26 cellular contexts compared by ENCODE assay signal in the genomic region with DNA sequence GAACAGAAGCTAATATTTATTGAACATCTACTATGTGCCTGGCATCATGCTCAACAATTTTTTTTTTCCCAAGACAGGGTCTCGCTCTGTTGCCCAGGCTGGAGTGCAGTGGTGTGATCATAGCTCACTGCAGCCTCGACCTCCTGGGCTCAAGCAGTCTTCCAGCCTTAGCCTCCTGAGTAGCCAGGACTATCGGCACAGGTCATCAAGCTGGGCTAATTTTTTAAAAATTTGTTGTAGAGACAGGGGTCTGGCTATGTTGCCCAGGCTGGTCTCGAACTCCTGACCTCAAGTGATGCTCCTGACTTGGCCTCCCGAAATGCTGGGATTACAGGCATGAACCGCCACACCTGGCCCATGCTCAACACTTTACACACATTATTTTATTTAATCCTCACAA. TPM values are rescaled to one million over a fixed set of nuclear protein-coding genes. Genes with fewer than 3 reads are reported as not detected.
"Had no signal": no experiment of that assay in that cellular context is flagged by ENCODE, and none has a peak within 500 bp of the region (broad histone marks: within the 10 kb centered on the region; RNA-seq: fewer than 3 reads in every experiment).

No MANE protein-coding gene starts in this region.

- H3K9me3 Mint-ChIP-seq: activated naive CD4-positive, alpha-beta T cell treated with anti-CD3 and anti-CD28 coated beads, Interleukin-2, amount 50 U/mL, for 72 hours; activated naive CD8-positive, alpha-beta T cell treated with anti-CD3 and anti-CD28 coated beads, Interleukin-2, amount 50 U/mL, for 24 hours; T-cell had no signal

- H3K27me3 Mint-ChIP-seq: activated naive CD8-positive, alpha-beta T cell treated with anti-CD3 and anti-CD28 coated beads, Interleukin-2, amount 50 U/mL, for 24 hours; T-cell had no signal

- H3K27ac ChIP-seq: ascending aorta, body of pancreas had no signal

- DNase-seq: activated CD4-positive, alpha-beta T cell treated with anti-CD3 and anti-CD28 coated beads for 48 hours; activated CD4-positive, alpha-beta T cell treated with anti-CD3 and anti-CD28 coated beads, Interleukin-2, amount 50 U/mL, for 4 hours; activated CD4-positive, CD25-positive, alpha-beta regulatory T cell treated with anti-CD3 and anti-CD28 coated beads, Interleukin-2, amount 50 U/mL, for 72 hours; activated CD8-positive, alpha-beta memory T cell treated with anti-CD3 and anti-CD28 coated beads, Interleukin-2, amount 50 U/mL, for 48 hours; activated CD8-positive, alpha-beta T cell treated with anti-CD3 and anti-CD28 coated beads, Interleukin-2, amount 10 ng/mL, durations not matched to agents 7 days and 5 days; activated effector memory CD4-positive, alpha-beta T cell treated with anti-CD3 and anti-CD28 coated beads, Interleukin-2, amount 50 U/mL, for 16 hours; activated naive CD4-positive, alpha-beta T cell treated with Interleukin-2 at 50 U/mL for 16 hours; activated naive CD8-positive, alpha-beta T cell treated with anti-CD3 and anti-CD28 coated beads, Interleukin-2, amount 50 U/mL, for 24 hours; activated T-cell treated with anti-CD3 and anti-CD28 coated beads, Interleukin-2, amount 50 U/mL, for 1 hour; amniotic stem cell; body of pancreas; Kasumi-1; KBM-7; NCI-H1105 treated with DMSO at 0.1 percent for 48 hours; NCI-H1436 treated with DMSO at 0.1 percent for 48 hours; NCI-H187; NCI-H2081; NCI-H446; NCI-H524; PC-3; SIG-M5; T-cell had no signal

- FAIRE-seq: RCC 7860 had no signal

- H3K27me3 ChIP-seq: ascending aorta, body of pancreas had no signal

- H3K4me3 ChIP-seq: ascending aorta, body of pancreas had no signal

- H3K4me3 Mint-ChIP-seq: activated CD8-positive, alpha-beta T cell treated with anti-CD3 and anti-CD28 coated beads, Interleukin-2, amount 10 ng/mL, durations not matched to agents 7 days and 5 days; activated naive CD8-positive, alpha-beta T cell treated with anti-CD3 and anti-CD28 coated beads, Interleukin-2, amount 50 U/mL, for 24 hours; T-cell had no signal

- H3K9me3 ChIP-seq: ascending aorta, body of pancreas had no signal

- H3K27ac Mint-ChIP-seq: activated CD8-positive, alpha-beta T cell treated with anti-CD3 and anti-CD28 coated beads, Interleukin-2, amount 10 ng/mL, durations not matched to agents 7 days and 5 days; activated naive CD8-positive, alpha-beta T cell treated with anti-CD3 and anti-CD28 coated beads, Interleukin-2, amount 50 U/mL, for 24 hours; T-cell had no signal

- ATAC-seq: activated CD8-positive, alpha-beta T cell treated with anti-CD3 and anti-CD28 coated beads, Interleukin-2, amount 10 ng/mL, durations not matched to agents 7 days and 5 days; activated naive CD4-positive, alpha-beta T cell treated with anti-CD3 and anti-CD28 coated beads, Interleukin-2, amount 50 U/mL, for 72 hours; activated naive CD8-positive, alpha-beta T cell treated with anti-CD3 and anti-CD28 coated beads, Interleukin-2, amount 50 U/mL, for 24 hours; body of pancreas; PC-3; T-cell had no signal

- H3K4me1 ChIP-seq: ascending aorta, body of pancreas had no signal

RNA-seq across cellular contexts. Expression of a gene that starts 35.7 kb away (rescaled TPM):
- total RNA-seq: PC-3 had no signal

RNA-seq across cellular contexts. Expression of a gene that starts 48.9 kb away (rescaled TPM):
- total RNA-seq: activated CD8-positive, alpha-beta T cell treated with anti-CD3 and anti-CD28 coated beads, Interleukin-2, amount 10 ng/mL, durations not matched to agents 7 days and 5 days; activated naive CD4-positive, alpha-beta T cell treated with anti-CD3 and anti-CD28 coated beads, Interleukin-2, amount 50 U/mL, for 72 hours; ascending aorta; body of pancreas; PC-3; T-cell; T-helper 2 cell treated with Interferon-gamma antibody and Interleukin-4, amounts not matched to agents 100 ng/mL and 5 ng/mL, for 36 hours had no signal

RNA-seq across cellular contexts. Expression of a gene that starts 57.5 kb away (rescaled TPM):
- total RNA-seq: activated naive CD4-positive, alpha-beta T cell treated with anti-CD3 and anti-CD28 coated beads, Interleukin-2, amount 50 U/mL, for 72 hours; ascending aorta; body of pancreas; PC-3; T-helper 2 cell treated with Interferon-gamma antibody and Interleukin-4, amounts not matched to agents 100 ng/mL and 5 ng/mL, for 36 hours had no signal
